In the genomic region with DNA sequence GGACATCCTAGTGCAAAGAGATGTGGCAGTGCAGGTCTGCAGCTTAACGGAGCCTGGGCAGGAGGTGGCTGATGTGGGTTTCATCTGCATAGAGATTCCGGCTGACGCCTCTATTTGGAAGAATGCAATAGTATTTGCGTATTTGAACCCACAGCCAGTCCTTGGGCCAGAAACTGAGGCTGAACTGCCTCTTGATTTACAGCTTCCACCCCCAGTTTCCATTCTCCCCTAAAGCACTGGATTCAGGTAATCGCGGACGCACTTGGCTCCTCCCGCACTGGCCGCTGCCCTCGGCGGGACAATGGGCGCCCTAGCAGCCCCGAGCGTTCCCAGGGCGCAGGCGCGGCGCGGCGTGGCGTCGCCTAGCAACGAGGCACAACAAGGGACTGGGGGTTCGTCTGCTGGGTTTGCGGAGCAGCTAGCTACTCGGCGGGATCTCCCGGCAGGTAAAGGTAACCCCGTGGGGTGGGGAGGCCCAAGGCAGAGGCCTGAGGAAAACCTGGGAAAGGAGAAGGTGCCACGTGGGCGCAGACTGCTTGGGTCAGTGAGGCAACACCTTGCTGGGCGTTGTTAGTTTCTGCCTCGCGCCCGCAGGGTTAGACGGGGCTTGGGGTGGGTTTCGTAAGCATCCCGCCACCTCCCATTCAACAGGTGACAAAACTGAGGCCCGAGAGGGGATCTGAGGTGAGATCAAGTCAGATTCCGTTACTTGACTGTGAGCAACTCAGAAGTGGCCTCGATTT, we compare ENCODE assay signal across 8 cellular contexts. TPM values are rescaled to one million over a fixed set of nuclear protein-coding genes. Genes with fewer than 3 reads are reported as not detected.
A peak's percentile ranks its signal among the peaks of the same experiment; 100 is the strongest.
DNase-seq lines count a peak whose midpoint lies in the region; ATAC-seq, FAIRE-seq and TF ChIP-seq lines count a peak whose summit lies in the region.

A gene with protein sequence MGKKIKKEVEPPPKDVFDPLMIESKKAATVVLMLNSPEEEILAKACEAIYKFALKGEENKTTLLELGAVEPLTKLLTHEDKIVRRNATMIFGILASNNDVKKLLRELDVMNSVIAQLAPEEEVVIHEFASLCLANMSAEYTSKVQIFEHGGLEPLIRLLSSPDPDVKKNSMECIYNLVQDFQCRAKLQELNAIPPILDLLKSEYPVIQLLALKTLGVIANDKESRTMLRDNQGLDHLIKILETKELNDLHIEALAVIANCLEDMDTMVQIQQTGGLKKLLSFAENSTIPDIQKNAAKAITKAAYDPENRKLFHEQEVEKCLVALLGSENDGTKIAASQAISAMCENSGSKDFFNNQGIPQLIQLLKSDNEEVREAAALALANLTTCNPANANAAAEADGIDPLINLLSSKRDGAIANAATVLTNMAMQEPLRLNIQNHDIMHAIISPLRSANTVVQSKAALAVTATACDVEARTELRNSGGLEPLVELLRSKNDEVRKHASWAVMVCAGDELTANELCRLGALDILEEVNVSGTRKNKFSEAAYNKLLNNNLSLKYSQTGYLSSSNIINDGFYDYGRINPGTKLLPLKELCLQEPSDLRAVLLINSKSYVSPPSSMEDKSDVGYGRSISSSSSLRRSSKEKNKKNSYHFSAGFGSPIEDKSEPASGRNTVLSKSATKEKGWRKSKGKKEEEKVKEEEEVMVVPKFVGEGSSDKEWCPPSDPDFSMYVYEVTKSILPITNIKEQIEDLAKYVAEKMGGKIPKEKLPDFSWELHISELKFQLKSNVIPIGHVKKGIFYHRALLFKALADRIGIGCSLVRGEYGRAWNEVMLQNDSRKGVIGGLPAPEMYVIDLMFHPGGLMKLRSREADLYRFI (plus strand): TSS at position 393 of the 743 bp plus-strand sequence. CDS start 3,944 bp downstream, outside the sequence.

- H3K36me3 Mint-ChIP-seq in WTC11, result no peaks in the 10 kb centered on the region

- intact Hi-C loops in kidney (cut with DNase I), result no loop called here

- H3K27ac ChIP-seq in caudate nucleus (ENCODE audit: low read depth, low read length) (peak within 1 kb of the TSS; percentile 47), kidney (ENCODE audit: low read depth in 2 of 2, low read length in 2 of 2) (no peak within 1 kb of the TSS)

- CTCF ChIA-PET in WTC11 (lab: Charles Lee), result interaction anchor here (0.6 kb wide), 1 partner anchor 378 kb away, joined by 5 read pairs; no protein-coding TSS in a partner anchor

- no peak within 1 kb of the TSS for H3K27ac Mint-ChIP-seq in WTC11

- H3K4me1 ChIP-seq in kidney (ENCODE audit: control insufficient read depth in 1 of 2, insufficient read depth in 1 of 2, low read depth in 1 of 2, low read length in 2 of 2) (peaks cover 0 to 6% of the 10 kb centered on the region in 2 donors), HAP-1 (no peaks in the 10 kb centered on the region; the same call in 1 of the 2 replicates)

- peak within 1 kb of the TSS in 1 of 2 donors; percentile 27 for H3K9ac ChIP-seq in kidney (ENCODE audit: low read length in 2 of 2)

- ATAC-seq in GM19328 (IDR thresholded peaks at IDR 0.05; ENCODE audit: unreplicated experiment), result peak; percentile 90
- ATAC-seq in HG03575 (IDR thresholded peaks at IDR 0.05; ENCODE audit: extremely low read depth, insufficient number of reproducible peaks, low FRiP score, unreplicated experiment), result peak; percentile 37
- peak; percentile 99 for ATAC-seq in WTC11

- POLR2A ChIA-PET in WTC11 (lab: Charles Lee), result no interaction called here

- peaks cover 3% of the 10 kb centered on the region; the same call in 1 of the 2 replicates for H3K4me1 Mint-ChIP-seq in WTC11

- in situ Hi-C loops in HAP-1 (cut with MboI; ENCODE audit: low sequenced_read_pairs), result no loop called here

- no peak for FAIRE-seq in kidney (lab: Jason Lieb, UNC)

- TF ChIP-seq CTCF in WTC11 (IDR thresholded peaks at IDR 0.05) (no peak), kidney (IDR thresholded peaks at IDR 0.05; ENCODE audit: borderline replicate concordance, extremely low read depth, insufficient read depth) (no peak)

- H3K4me3 Mint-ChIP-seq in WTC11, result no peak within 1 kb of the TSS

- H3K27me3 ChIP-seq in HAP-1 (ENCODE audit: low read depth), result no peaks in the 10 kb centered on the region

- H3K36me3 ChIP-seq in kidney (ENCODE audit: control insufficient read depth in 1 of 2, insufficient read depth in 2 of 2, low read length in 2 of 2) (no peaks in the 10 kb centered on the region), HAP-1 (replicated peaks) (no peaks in the 10 kb centered on the region)

- H3K9me3 ChIP-seq in kidney (ENCODE audit: control insufficient read depth in 1 of 2, low read length in 2 of 2) (no peaks in the 10 kb centered on the region), HAP-1 (no peaks in the 10 kb centered on the region)

- H3K27me3 Mint-ChIP-seq in WTC11 (ENCODE audit: low read depth), result peaks cover 20% of the 10 kb centered on the region

- H3K4me3 ChIP-seq in kidney (ENCODE audit: low read length in 2 of 2) (peak within 1 kb of the TSS; percentile 81), HAP-1 (no peak within 1 kb of the TSS)

- DNase-seq in AG08395 (ENCODE audit: low spot score) (peak; percentile 40), WTC11 (ENCODE audit: low spot score) (peak; percentile 92), caudate nucleus (lab: John Stamatoyannopoulos, UW) (peak in 58 of 61 donors; percentile 12 to 83 (median 63)), kidney (peak; percentile 83), HAP-1 (ENCODE audit: low spot score in 2 of 2) (no peak)
- peak; percentile 35 to 44 for DNase-seq in stimulated activated CD4-positive, alpha-beta T cell treated with anti-CD3 and anti-CD28 coated beads, Interleukin-15, amount 100 ng/mL, for 1 hour (ENCODE audit: low read depth in 1 of 2, low spot score in 1 of 2)

- no peaks in the 10 kb centered on the region for H3K9me3 Mint-ChIP-seq in WTC11

TF ChIP-seq in WTC11, 78 proteins besides CTCF, POLR2A, EP300 and RAD21 (continues in another document):
- TF ChIP-seq, protein P1, sequence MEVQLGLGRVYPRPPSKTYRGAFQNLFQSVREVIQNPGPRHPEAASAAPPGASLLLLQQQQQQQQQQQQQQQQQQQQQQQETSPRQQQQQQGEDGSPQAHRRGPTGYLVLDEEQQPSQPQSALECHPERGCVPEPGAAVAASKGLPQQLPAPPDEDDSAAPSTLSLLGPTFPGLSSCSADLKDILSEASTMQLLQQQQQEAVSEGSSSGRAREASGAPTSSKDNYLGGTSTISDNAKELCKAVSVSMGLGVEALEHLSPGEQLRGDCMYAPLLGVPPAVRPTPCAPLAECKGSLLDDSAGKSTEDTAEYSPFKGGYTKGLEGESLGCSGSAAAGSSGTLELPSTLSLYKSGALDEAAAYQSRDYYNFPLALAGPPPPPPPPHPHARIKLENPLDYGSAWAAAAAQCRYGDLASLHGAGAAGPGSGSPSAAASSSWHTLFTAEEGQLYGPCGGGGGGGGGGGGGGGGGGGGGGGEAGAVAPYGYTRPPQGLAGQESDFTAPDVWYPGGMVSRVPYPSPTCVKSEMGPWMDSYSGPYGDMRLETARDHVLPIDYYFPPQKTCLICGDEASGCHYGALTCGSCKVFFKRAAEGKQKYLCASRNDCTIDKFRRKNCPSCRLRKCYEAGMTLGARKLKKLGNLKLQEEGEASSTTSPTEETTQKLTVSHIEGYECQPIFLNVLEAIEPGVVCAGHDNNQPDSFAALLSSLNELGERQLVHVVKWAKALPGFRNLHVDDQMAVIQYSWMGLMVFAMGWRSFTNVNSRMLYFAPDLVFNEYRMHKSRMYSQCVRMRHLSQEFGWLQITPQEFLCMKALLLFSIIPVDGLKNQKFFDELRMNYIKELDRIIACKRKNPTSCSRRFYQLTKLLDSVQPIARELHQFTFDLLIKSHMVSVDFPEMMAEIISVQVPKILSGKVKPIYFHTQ (CRISPR knock-in tag; IDR thresholded peaks at IDR 0.05), result no peak
- no peak for TF ChIP-seq NR2C2 (CRISPR knock-in tag; IDR thresholded peaks at IDR 0.05)
- TF ChIP-seq, protein P2, sequence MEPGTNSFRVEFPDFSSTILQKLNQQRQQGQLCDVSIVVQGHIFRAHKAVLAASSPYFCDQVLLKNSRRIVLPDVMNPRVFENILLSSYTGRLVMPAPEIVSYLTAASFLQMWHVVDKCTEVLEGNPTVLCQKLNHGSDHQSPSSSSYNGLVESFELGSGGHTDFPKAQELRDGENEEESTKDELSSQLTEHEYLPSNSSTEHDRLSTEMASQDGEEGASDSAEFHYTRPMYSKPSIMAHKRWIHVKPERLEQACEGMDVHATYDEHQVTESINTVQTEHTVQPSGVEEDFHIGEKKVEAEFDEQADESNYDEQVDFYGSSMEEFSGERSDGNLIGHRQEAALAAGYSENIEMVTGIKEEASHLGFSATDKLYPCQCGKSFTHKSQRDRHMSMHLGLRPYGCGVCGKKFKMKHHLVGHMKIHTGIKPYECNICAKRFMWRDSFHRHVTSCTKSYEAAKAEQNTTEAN (CRISPR knock-in tag; IDR thresholded peaks at IDR 0.05), result peak; percentile 46; the same call in 1 of the 2 replicates
- TF ChIP-seq, protein P3, sequence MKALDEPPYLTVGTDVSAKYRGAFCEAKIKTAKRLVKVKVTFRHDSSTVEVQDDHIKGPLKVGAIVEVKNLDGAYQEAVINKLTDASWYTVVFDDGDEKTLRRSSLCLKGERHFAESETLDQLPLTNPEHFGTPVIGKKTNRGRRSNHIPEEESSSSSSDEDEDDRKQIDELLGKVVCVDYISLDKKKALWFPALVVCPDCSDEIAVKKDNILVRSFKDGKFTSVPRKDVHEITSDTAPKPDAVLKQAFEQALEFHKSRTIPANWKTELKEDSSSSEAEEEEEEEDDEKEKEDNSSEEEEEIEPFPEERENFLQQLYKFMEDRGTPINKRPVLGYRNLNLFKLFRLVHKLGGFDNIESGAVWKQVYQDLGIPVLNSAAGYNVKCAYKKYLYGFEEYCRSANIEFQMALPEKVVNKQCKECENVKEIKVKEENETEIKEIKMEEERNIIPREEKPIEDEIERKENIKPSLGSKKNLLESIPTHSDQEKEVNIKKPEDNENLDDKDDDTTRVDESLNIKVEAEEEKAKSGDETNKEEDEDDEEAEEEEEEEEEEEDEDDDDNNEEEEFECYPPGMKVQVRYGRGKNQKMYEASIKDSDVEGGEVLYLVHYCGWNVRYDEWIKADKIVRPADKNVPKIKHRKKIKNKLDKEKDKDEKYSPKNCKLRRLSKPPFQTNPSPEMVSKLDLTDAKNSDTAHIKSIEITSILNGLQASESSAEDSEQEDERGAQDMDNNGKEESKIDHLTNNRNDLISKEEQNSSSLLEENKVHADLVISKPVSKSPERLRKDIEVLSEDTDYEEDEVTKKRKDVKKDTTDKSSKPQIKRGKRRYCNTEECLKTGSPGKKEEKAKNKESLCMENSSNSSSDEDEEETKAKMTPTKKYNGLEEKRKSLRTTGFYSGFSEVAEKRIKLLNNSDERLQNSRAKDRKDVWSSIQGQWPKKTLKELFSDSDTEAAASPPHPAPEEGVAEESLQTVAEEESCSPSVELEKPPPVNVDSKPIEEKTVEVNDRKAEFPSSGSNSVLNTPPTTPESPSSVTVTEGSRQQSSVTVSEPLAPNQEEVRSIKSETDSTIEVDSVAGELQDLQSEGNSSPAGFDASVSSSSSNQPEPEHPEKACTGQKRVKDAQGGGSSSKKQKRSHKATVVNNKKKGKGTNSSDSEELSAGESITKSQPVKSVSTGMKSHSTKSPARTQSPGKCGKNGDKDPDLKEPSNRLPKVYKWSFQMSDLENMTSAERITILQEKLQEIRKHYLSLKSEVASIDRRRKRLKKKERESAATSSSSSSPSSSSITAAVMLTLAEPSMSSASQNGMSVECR (CRISPR knock-in tag; IDR thresholded peaks at IDR 0.05; ENCODE audit: borderline replicate concordance), result no peak

RNA-seq across cellular contexts. Expression of the gene that starts here (rescaled TPM):
- total RNA-seq in WTC11 (2021), result 0.09 to 0.32 TPM (median 0.28 TPM) in 3 replicates
- 5.5 TPM for total RNA-seq in kidney
- 0.60 TPM for polyA plus RNA-seq in kidney (ENCODE audit: insufficient read depth, low read depth, low replicate concordance)

Comparison
In these comparisons a context has a peak if more than half of its experiments do, and no peak if none do; other contexts are left out.
1. Peak in DNase-seq and ATAC-seq in WTC11; RNA of the gene not detected or under 1 TPM.
2. DNase-seq: peak in AG08395 (single experiment), caudate nucleus (58 of 61), kidney (single experiment) and stimulated activated CD4-positive, alpha-beta T cell treated with anti-CD3 and anti-CD28 coated beads, Interleukin-15, amount 100 ng/mL, for 1 hour (2 of 2); none in HAP-1 (0 of 2).
3. ATAC-seq: peak in every context shown above with its lines; median percentile 99 in WTC11; 90 in GM19328; 37 in HG03575.